Comparison of ENCODE assay signal across 10 cellular contexts in genomic region chr2:10329584-10329879, GRCh38. TPM values are rescaled to one million over a fixed set of nuclear protein-coding genes. Genes with fewer than 3 reads are reported as not detected.
A peak's percentile ranks its signal among the peaks of the same experiment; 100 is the strongest.
DNase-seq lines count a peak whose midpoint lies in the region; ATAC-seq and TF ChIP-seq lines count a peak whose summit lies in the region.
"Had no signal": no experiment of that assay in that cellular context is flagged by ENCODE, and none has a peak within 500 bp of the region (broad histone marks: within the 10 kb centered on the region; RNA-seq: fewer than 3 reads in every experiment).

No MANE protein-coding gene starts in this region.

- TF ChIP-seq EP300 in SK-N-SH (IDR thresholded peaks at IDR 0.05; ENCODE audit: borderline replicate concordance in 1 of 2, low read depth in 1 of 2, low read length in 1 of 2) = no peak

- ATAC-seq in SK-N-SH treated with all-trans-retinoic acid at 6 μM for 48 hours (no peak; the same call in 2 of the 3 replicates), GM18519 (IDR thresholded peaks at IDR 0.05; ENCODE audit: low FRiP score, unreplicated experiment) (no peak), GM21390 (IDR thresholded peaks at IDR 0.05; ENCODE audit: unreplicated experiment) (no peak)

- TF ChIP-seq CTCF in SK-N-SH (IDR thresholded peaks at IDR 0.05) (no peak), WERI-Rb-1 (IDR thresholded peaks at IDR 0.05; ENCODE audit: low read depth, low read length) (no peak), hepatocyte (IDR thresholded peaks at IDR 0.05; ENCODE audit: poor library complexity) (no peak)

- peaks cover 11% of the 10 kb centered on the region for H3F3A ChIP-seq in SK-N-SH (replicated peaks; ENCODE audit: insufficient read depth)

- H2AFZ ChIP-seq in SK-N-SH (ENCODE audit: low read depth) (no peak overlapping the region), hepatocyte (no peak overlapping the region)

- H3K27me3 ChIP-seq in SK-N-SH (ENCODE audit: insufficient read depth) = no peaks in the 10 kb centered on the region
- no peaks in the 10 kb centered on the region for H3K27me3 ChIP-seq in WERI-Rb-1 (ENCODE audit: insufficient read depth, low read depth, severe bottlenecking)
- H3K27me3 ChIP-seq in hepatocyte = no peaks in the 10 kb centered on the region
- no peaks in the 10 kb centered on the region for H3K27me3 ChIP-seq in skeletal muscle tissue (ENCODE audit: control insufficient read depth in 3 of 3, insufficient read depth in 3 of 3, low read length in 3 of 3)

- H3K4me3 ChIP-seq in SK-N-SH (ENCODE audit: low read depth in 2 of 2, low read length in 1 of 2) (no peak overlapping the region), WERI-Rb-1 (ENCODE audit: low read depth, low read length) (no peak overlapping the region), hepatocyte (no peak overlapping the region), skeletal muscle tissue (ENCODE audit: low read length in 3 of 3) (no peak overlapping the region)

- H3K79me2 ChIP-seq in SK-N-SH (ENCODE audit: insufficient read depth) = peaks cover 15% of the 10 kb centered on the region; the same call in 1 of the 2 replicates
- peaks cover 74% of the 10 kb centered on the region for H3K79me2 ChIP-seq in hepatocyte

- no peak for TF ChIP-seq RAD21 in SK-N-SH (IDR thresholded peaks at IDR 0.05; ENCODE audit: low read length)

- DNase-seq in SK-N-SH = no peak
- no peak for DNase-seq in WERI-Rb-1
- no peak for DNase-seq in hepatocyte (ENCODE audit: low spot score)
- DNase-seq in AML-193 (lab: John Stamatoyannopoulos, UW) = no peak
- DNase-seq: mammary epithelial cell had no signal

- H3K4me2 ChIP-seq in SK-N-SH (peak overlapping the region; percentile 60; the same call in 1 of the 2 replicates), hepatocyte (no peak overlapping the region)

- 82% methylated on average over 5 of the region's 5 CpGs for WGBS in SK-N-SH (ENCODE audit: low lambda C conversion rate)
- 86% methylated on average over 5 of the region's 5 CpGs for WGBS in hepatocyte (ENCODE audit: low lambda C conversion rate, missing lambda C conversion rate)

- CTCF ChIA-PET in SK-N-SH (lab: Yijun Ruan, JAX) = interaction anchor here (2.0 to 4.5 kb wide), 2 partner anchors 24 to 79 kb away, joined by 5 to 21 read pairs; no protein-coding TSS in a partner anchor

- H4K20me1 ChIP-seq in SK-N-SH (ENCODE audit: insufficient read depth) = peaks cover 30% of the 10 kb centered on the region
- no peaks in the 10 kb centered on the region for H4K20me1 ChIP-seq in hepatocyte (ENCODE audit: insufficient read depth, poor library complexity, severe bottlenecking)

- H3K36me3 ChIP-seq in SK-N-SH (replicated peaks in 1 of 2; ENCODE audit: control insufficient read depth in 1 of 2, insufficient read depth in 2 of 2, low read length in 1 of 2) = no peaks in the 10 kb centered on the region
- H3K36me3 ChIP-seq in WERI-Rb-1 = no peaks in the 10 kb centered on the region
- H3K36me3 ChIP-seq in hepatocyte (replicated peaks; ENCODE audit: insufficient read depth, low read depth) = no peaks in the 10 kb centered on the region
- H3K36me3 ChIP-seq in skeletal muscle tissue (ENCODE audit: control insufficient read depth in 3 of 3, insufficient read depth in 3 of 3, low read length in 3 of 3) = no peaks in the 10 kb centered on the region

- H3K9ac ChIP-seq in SK-N-SH (no peak overlapping the region), skeletal muscle tissue (ENCODE audit: low read depth in 1 of 3, low read length in 3 of 3) (no peak overlapping the region)

- POLR2A ChIA-PET in SK-N-SH (lab: Yijun Ruan, JAX) = no interaction called here

- peaks cover 23 to 81% of the 10 kb centered on the region in 2 experiments for H3K4me1 ChIP-seq in SK-N-SH (ENCODE audit: control insufficient read depth in 1 of 2, insufficient read depth in 2 of 2, low read depth in 1 of 2, low read length in 1 of 2)
- peaks cover 50% of the 10 kb centered on the region for H3K4me1 ChIP-seq in hepatocyte (ENCODE audit: insufficient read depth)
- H3K4me1 ChIP-seq in skeletal muscle tissue (ENCODE audit: control insufficient read depth in 3 of 3, insufficient read depth in 3 of 3, low read length in 3 of 3) = peaks cover 30 to 43% (median 41%) of the 10 kb centered on the region in 3 donors

- H3K9me3 ChIP-seq in SK-N-SH = no peaks in the 10 kb centered on the region
- H3K9me3 ChIP-seq in WERI-Rb-1 (ENCODE audit: severe bottlenecking) = no peaks in the 10 kb centered on the region
- H3K9me3 ChIP-seq in hepatocyte (ENCODE audit: low read depth) = no peaks in the 10 kb centered on the region
- H3K9me3 ChIP-seq in skeletal muscle tissue (ENCODE audit: control insufficient read depth in 3 of 3, low read length in 3 of 3) = no peaks in the 10 kb centered on the region

- H3K27ac ChIP-seq in SK-N-SH (ENCODE audit: low read depth in 2 of 2, low read length in 1 of 2) (peak overlapping the region; percentile 50), WERI-Rb-1 (peak overlapping the region; percentile 76), hepatocyte (peak overlapping the region; percentile 83), skeletal muscle tissue (ENCODE audit: low read depth, low read length) (peak overlapping the region; percentile 30)
- H3K27ac ChIP-seq: 22Rv1 had no signal

- H3K9me2 ChIP-seq in SK-N-SH = no peaks in the 10 kb centered on the region
- no peaks in the 10 kb centered on the region for H3K9me2 ChIP-seq in hepatocyte (replicated peaks; ENCODE audit: insufficient read depth)

TF ChIP-seq in SK-N-SH, 30 proteins besides CTCF, POLR2A, EP300 and RAD21 (continues in another document):
- TF ChIP-seq TCF12 (IDR thresholded peaks at IDR 0.05) (no peak), TAF1 (IDR thresholded peaks at IDR 0.05; ENCODE audit: borderline replicate concordance, low read depth, low read length) (no peak), JUND (IDR thresholded peaks at IDR 0.05) (no peak), NRF1 (IDR thresholded peaks at IDR 0.05; ENCODE audit: low read depth, low read length) (no peak), REST (IDR thresholded peaks at IDR 0.05; ENCODE audit: low read depth, low read length) (no peak)

TF ChIP-seq in SK-N-SH treated with all-trans-retinoic acid at 6 μM for 48 hours, 23 proteins besides CTCF, POLR2A, EP300 and RAD21 (continues in another document):
- TF ChIP-seq, protein P1, sequence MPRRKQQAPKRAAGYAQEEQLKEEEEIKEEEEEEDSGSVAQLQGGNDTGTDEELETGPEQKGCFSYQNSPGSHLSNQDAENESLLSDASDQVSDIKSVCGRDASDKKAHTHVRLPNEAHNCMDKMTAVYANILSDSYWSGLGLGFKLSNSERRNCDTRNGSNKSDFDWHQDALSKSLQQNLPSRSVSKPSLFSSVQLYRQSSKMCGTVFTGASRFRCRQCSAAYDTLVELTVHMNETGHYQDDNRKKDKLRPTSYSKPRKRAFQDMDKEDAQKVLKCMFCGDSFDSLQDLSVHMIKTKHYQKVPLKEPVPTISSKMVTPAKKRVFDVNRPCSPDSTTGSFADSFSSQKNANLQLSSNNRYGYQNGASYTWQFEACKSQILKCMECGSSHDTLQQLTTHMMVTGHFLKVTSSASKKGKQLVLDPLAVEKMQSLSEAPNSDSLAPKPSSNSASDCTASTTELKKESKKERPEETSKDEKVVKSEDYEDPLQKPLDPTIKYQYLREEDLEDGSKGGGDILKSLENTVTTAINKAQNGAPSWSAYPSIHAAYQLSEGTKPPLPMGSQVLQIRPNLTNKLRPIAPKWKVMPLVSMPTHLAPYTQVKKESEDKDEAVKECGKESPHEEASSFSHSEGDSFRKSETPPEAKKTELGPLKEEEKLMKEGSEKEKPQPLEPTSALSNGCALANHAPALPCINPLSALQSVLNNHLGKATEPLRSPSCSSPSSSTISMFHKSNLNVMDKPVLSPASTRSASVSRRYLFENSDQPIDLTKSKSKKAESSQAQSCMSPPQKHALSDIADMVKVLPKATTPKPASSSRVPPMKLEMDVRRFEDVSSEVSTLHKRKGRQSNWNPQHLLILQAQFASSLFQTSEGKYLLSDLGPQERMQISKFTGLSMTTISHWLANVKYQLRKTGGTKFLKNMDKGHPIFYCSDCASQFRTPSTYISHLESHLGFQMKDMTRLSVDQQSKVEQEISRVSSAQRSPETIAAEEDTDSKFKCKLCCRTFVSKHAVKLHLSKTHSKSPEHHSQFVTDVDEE (CRISPR knock-in tag; IDR thresholded peaks at IDR 0.05) = no peak
- TF ChIP-seq ZC3H10 (CRISPR knock-in tag; IDR thresholded peaks at IDR 0.05) (no peak), PATZ1 (CRISPR knock-in tag; IDR thresholded peaks at IDR 0.05; ENCODE audit: borderline replicate concordance) (no peak), ZFP3 (CRISPR knock-in tag; IDR thresholded peaks at IDR 0.05) (no peak), ESRRG (CRISPR knock-in tag; IDR thresholded peaks at IDR 0.05) (no peak)
- TF ChIP-seq, protein P2, sequence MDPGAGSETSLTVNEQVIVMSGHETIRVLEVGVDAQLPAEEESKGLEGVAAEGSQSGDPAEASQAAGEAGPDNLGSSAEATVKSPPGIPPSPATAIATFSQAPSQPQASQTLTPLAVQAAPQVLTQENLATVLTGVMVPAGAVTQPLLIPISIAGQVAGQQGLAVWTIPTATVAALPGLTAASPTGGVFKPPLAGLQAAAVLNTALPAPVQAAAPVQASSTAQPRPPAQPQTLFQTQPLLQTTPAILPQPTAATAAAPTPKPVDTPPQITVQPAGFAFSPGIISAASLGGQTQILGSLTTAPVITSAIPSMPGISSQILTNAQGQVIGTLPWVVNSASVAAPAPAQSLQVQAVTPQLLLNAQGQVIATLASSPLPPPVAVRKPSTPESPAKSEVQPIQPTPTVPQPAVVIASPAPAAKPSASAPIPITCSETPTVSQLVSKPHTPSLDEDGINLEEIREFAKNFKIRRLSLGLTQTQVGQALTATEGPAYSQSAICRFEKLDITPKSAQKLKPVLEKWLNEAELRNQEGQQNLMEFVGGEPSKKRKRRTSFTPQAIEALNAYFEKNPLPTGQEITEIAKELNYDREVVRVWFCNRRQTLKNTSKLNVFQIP (CRISPR knock-in tag; IDR thresholded peaks at IDR 0.05; ENCODE audit: borderline replicate concordance, low read depth) = no peak

RNA-seq across cellular contexts. Expression of gene HPCAL1, which starts 26.8 kb away (rescaled TPM):
- polyA plus RNA-seq in SK-N-SH (2012; rRNA removed) = 34.6 and 77.0 TPM in 2 replicates
- 42.6 and 64.9 TPM in 2 replicates for polyA plus RNA-seq in SK-N-SH (2012; cell fraction: cytosol; rRNA removed)
- polyA plus RNA-seq in SK-N-SH (2012; cell fraction: nucleus; rRNA removed) = 45.4 and 53.6 TPM in 2 replicates
- total RNA-seq in hepatocyte = 13.8 and 22.5 TPM in 2 replicates
- polyA plus RNA-seq in hepatocyte = 37.4 and 39.1 TPM in 2 replicates
- total RNA-seq in skeletal muscle tissue = 15.1 TPM

Comparison
In these comparisons a context has a peak if more than half of its experiments do, and no peak if none do; other contexts are left out.
1. H3K27ac ChIP-seq: peak in every context shown above with its lines; median percentile 83 in hepatocyte; 76 in WERI-Rb-1; 50 in SK-N-SH; 30 in skeletal muscle tissue.